In the genomic region with DNA sequence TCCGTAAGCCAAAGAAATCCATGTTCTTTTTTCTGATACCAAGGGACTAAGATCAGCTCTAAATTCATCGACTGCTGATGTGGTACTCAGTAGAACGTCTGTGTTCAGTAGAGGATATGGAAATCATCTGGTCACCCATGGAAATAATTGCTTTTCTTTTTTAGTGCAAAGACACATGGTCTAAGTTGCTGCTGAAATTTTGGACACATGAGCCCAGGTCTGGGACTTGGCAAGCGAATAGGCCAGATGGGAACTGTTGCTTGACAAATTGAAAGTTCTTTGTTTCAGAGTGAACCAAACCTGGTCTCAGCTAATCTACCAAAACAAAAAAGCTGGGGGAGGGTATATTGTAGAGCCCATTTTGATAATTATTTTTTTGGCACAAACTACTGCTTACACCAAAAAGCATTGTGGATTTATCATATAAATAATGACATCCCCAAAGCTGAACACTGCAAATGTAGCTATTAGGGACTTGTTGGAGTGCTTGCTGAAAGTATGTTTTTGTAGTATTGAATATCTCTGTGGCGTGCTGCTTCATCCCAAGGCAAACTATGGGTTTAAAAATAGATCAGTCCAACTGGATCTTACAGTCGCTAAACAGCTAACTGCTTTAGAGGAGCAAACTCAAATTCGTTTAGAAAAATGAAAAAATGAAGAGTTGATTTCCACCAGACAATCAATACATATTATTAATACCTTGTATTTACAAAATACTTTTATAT, we compare ENCODE assay signal across 13 cellular contexts.
DNase-seq lines count a peak whose midpoint lies in the region; ATAC-seq, FAIRE-seq and TF ChIP-seq lines count a peak whose summit lies in the region.
"Had no signal": no experiment of that assay in that cellular context is flagged by ENCODE, and none has a peak within 500 bp of the region (broad histone marks: within the 10 kb centered on the region; RNA-seq: fewer than 3 reads in every experiment).

No MANE protein-coding gene starts in this region.

- TF ChIP-seq POLR2A in transverse colon (IDR thresholded peaks at IDR 0.05) (no peak), HepG2 (IDR thresholded peaks at IDR 0.05; ENCODE audit: insufficient read depth in 1 of 2, low read depth in 2 of 2, low read length in 2 of 2) (no peak)

- H3K4me2 ChIP-seq in HepG2 (ENCODE audit: low read depth, low read length), result no peak overlapping the region

- H3K27me3 ChIP-seq in right atrium auricular region, result no peaks in the 10 kb centered on the region
- no peaks in the 10 kb centered on the region for H3K27me3 ChIP-seq in transverse colon
- H3K27me3 ChIP-seq in HepG2 (ENCODE audit: control insufficient read depth in 1 of 2, insufficient read depth in 2 of 2, low read length in 2 of 2), result 0 out of 5 replicates have a peak, but pooled peaks cover 0 to 7% of the 10 kb centered on the region in 2 experiments

- intact Hi-C loops in Right ventricle myocardium superior (cut with DNase I) (no loop called here), transverse colon (cut with DNase I; ENCODE audit: low total_unique reads) (no loop called here), HepG2 (cut with micrococcal nuclease; ENCODE audit: unreplicated experiment) (no loop called here)

- H3K36me3 ChIP-seq in right atrium auricular region (peaks cover 10% of the 10 kb centered on the region), transverse colon (no peaks in the 10 kb centered on the region), HepG2 (replicated peaks in 1 of 2; ENCODE audit: control insufficient read depth in 1 of 2, insufficient read depth in 2 of 2, low read length in 2 of 2) (no peaks in the 10 kb centered on the region)

- CTCF ChIA-PET in HepG2 (lab: Yijun Ruan, JAX; ENCODE audit: low intra/inter-chr PET ratio, low total read pairs), result no interaction called here

- H3K4me3 ChIP-seq in right atrium auricular region (no peak overlapping the region), fibroblast of mammary gland (ENCODE audit: control insufficient read depth, low read depth, low read length) (no peak overlapping the region), transverse colon (no peak overlapping the region), HepG2 (replicated peaks in 1 of 3; ENCODE audit: insufficient read depth in 1 of 3, low read depth in 2 of 3, low read length in 3 of 3) (no peak overlapping the region)

- in situ Hi-C loops in transverse colon (cut with MboI; ENCODE audit: low pct_ligation_motif_present in 1 of 4, low pct_unique_long_range_greater_than_20kb in 1 of 4, low sequenced_read_pairs in 3 of 4), result no loop called here
- in situ Hi-C loops in HepG2 (cut with HindIII; ENCODE audit: extremely low pct_ligation_motif_present, low pct_unique_long_range_greater_than_20kb), result no loop called here

- H3K4me1 ChIP-seq in right atrium auricular region, result peaks cover 0 to 12% of the 10 kb centered on the region in 2 donors
- H3K4me1 ChIP-seq in transverse colon, result peaks cover 0 to under 1% (median 0%) of the 10 kb centered on the region in 4 donors
- H3K4me1 ChIP-seq in HepG2 (ENCODE audit: insufficient read depth, low read length), result no peaks in the 10 kb centered on the region

- H3K27ac ChIP-seq in right atrium auricular region, result no peak overlapping the region
- H3K27ac ChIP-seq in transverse colon, result peak overlapping the region in 1 of 4 donors; percentile 7
- H3K27ac ChIP-seq in HepG2 (ENCODE audit: extremely low read length, insufficient read depth, low read length), result no peak overlapping the region

- no peak for FAIRE-seq in HepG2 (lab: Jason Lieb, UNC)
- FAIRE-seq: astrocyte, G401.6 had no signal

- no peak overlapping the region for H3K9ac ChIP-seq in HepG2 (ENCODE audit: insufficient read depth, low read depth, low read length)

- POLR2A ChIA-PET in HepG2 (lab: Yijun Ruan, JAX), result no interaction called here

- no TSS peak for BruUV-seq in HepG2 (replicated peaks; lab: Mats Ljungman, UMichigan)

- TF ChIP-seq CTCF in right atrium auricular region (IDR thresholded peaks at IDR 0.05) (no peak), fibroblast of mammary gland (conservative IDR thresholded peaks at IDR 0.05; ENCODE audit: control insufficient read depth, insufficient read depth, low read depth, low read length) (no peak), transverse colon (IDR thresholded peaks at IDR 0.05) (no peak), HepG2 (CRISPR knock-in tag; IDR thresholded peaks at IDR 0.05) (no peak)

- TF ChIP-seq EP300 in transverse colon (IDR thresholded peaks at IDR 0.05; ENCODE audit: low read depth) (no peak), HepG2 (IDR thresholded peaks at IDR 0.05; ENCODE audit: low read depth in 2 of 2, low read length in 2 of 2) (no peak), HepG2 (CRISPR knock-in tag; IDR thresholded peaks at IDR 0.05; ENCODE audit: borderline replicate concordance) (no peak)

- no peaks in the 10 kb centered on the region for H3K79me2 ChIP-seq in HepG2 (ENCODE audit: insufficient read depth, low read length)

- DNase-seq in Right ventricle myocardium superior (no peak), right atrium auricular region (ENCODE audit: low spot score) (no peak), NCI-H2171 (lab: John Stamatoyannopoulos, UW) (peak; percentile 27), fibroblast of mammary gland (ENCODE audit: low read depth) (peak; percentile 11), transverse colon (peak; percentile 16), DMS79 treated with DMSO at 0.1 percent for 48 hours (lab: John Stamatoyannopoulos, UW) (no peak), HepG2 (ENCODE audit: low spot score) (no peak), NOMO-1 treated with DMSO at 0.1 percent for 48 hours (lab: John Stamatoyannopoulos, UW; ENCODE audit: unreplicated experiment) (no peak)
- DNase-seq: activated effector memory CD4-positive, alpha-beta T cell treated with anti-CD3 and anti-CD28 coated beads, Interleukin-2, amount 50 U/mL, for 16 hours; KG1; stimulated activated naive B cell treated with anti-CD40 and anti-IgM and Interleukin-4, amounts not matched to agents 10 μg/mL and 1 μg/mL and 100 μg/mL, for 72 hours had no signal

- no peak overlapping the region for H2AFZ ChIP-seq in HepG2 (ENCODE audit: low read length)

- TF ChIP-seq RAD21 in HepG2 (CRISPR knock-in tag; IDR thresholded peaks at IDR 0.05), result no peak

- no peaks in the 10 kb centered on the region for H4K20me1 ChIP-seq in HepG2 (ENCODE audit: insufficient read depth, low read length)

- 77 to 86% methylated on average over 4 to 7 of the region's 7 CpGs for WGBS in transverse colon (ENCODE audit: low coverage in 1 of 2), 2 donors
- 40% methylated on average over 7 of the region's 7 CpGs for WGBS in HepG2 (ENCODE audit: low lambda C conversion rate)

- ATAC-seq in Right ventricle myocardium superior (ENCODE audit: poor library complexity) (peak; percentile 51), HepG2 (no peak)
- ATAC-seq: stimulated activated naive B cell treated with anti-CD40 and anti-IgM and Interleukin-4, amounts not matched to agents 10 μg/mL and 1 μg/mL and 100 μg/mL, for 72 hours had no signal

- H3K9me3 ChIP-seq in right atrium auricular region (no peaks in the 10 kb centered on the region), transverse colon (no peaks in the 10 kb centered on the region), HepG2 (ENCODE audit: low read length) (no peaks in the 10 kb centered on the region)

TF ChIP-seq in HepG2, 621 proteins besides CTCF, POLR2A, EP300 and RAD21 (continues in another document):
- TF ChIP-seq, protein P1, sequence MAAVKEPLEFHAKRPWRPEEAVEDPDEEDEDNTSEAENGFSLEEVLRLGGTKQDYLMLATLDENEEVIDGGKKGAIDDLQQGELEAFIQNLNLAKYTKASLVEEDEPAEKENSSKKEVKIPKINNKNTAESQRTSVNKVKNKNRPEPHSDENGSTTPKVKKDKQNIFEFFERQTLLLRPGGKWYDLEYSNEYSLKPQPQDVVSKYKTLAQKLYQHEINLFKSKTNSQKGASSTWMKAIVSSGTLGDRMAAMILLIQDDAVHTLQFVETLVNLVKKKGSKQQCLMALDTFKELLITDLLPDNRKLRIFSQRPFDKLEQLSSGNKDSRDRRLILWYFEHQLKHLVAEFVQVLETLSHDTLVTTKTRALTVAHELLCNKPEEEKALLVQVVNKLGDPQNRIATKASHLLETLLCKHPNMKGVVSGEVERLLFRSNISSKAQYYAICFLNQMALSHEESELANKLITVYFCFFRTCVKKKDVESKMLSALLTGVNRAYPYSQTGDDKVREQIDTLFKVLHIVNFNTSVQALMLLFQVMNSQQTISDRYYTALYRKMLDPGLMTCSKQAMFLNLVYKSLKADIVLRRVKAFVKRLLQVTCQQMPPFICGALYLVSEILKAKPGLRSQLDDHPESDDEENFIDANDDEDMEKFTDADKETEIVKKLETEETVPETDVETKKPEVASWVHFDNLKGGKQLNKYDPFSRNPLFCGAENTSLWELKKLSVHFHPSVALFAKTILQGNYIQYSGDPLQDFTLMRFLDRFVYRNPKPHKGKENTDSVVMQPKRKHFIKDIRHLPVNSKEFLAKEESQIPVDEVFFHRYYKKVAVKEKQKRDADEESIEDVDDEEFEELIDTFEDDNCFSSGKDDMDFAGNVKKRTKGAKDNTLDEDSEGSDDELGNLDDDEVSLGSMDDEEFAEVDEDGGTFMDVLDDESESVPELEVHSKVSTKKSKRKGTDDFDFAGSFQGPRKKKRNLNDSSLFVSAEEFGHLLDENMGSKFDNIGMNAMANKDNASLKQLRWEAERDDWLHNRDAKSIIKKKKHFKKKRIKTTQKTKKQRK (IDR thresholded peaks at IDR 0.05; ENCODE audit: low read length), result no peak
- TF ChIP-seq, protein P2, sequence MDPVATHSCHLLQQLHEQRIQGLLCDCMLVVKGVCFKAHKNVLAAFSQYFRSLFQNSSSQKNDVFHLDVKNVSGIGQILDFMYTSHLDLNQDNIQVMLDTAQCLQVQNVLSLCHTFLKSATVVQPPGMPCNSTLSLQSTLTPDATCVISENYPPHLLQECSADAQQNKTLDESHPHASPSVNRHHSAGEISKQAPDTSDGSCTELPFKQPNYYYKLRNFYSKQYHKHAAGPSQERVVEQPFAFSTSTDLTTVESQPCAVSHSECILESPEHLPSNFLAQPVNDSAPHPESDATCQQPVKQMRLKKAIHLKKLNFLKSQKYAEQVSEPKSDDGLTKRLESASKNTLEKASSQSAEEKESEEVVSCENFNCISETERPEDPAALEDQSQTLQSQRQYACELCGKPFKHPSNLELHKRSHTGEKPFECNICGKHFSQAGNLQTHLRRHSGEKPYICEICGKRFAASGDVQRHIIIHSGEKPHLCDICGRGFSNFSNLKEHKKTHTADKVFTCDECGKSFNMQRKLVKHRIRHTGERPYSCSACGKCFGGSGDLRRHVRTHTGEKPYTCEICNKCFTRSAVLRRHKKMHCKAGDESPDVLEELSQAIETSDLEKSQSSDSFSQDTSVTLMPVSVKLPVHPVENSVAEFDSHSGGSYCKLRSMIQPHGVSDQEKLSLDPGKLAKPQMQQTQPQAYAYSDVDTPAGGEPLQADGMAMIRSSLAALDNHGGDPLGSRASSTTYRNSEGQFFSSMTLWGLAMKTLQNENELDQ (CRISPR knock-in tag; IDR thresholded peaks at IDR 0.05; ENCODE audit: borderline replicate concordance), result no peak
- TF ChIP-seq XBP1 (CRISPR knock-in tag; IDR thresholded peaks at IDR 0.05) (no peak), MAZ (IDR thresholded peaks at IDR 0.05; ENCODE audit: borderline replicate concordance, low read depth, low read length) (no peak), MAZ (CRISPR knock-in tag; IDR thresholded peaks at IDR 0.05; ENCODE audit: low read depth) (no peak), TSC22D2 (CRISPR knock-in tag; IDR thresholded peaks at IDR 0.05; ENCODE audit: borderline replicate concordance) (no peak)

Comparison
In these comparisons a context has a peak if more than half of its experiments do, and no peak if none do; other contexts are left out.
1. DNase-seq: peak in NCI-H2171 (single experiment), fibroblast of mammary gland (single experiment) and transverse colon (single experiment); none in Right ventricle myocardium superior (single experiment), right atrium auricular region (single experiment), DMS79 treated with DMSO at 0.1 percent for 48 hours (single experiment), HepG2 (single experiment) and NOMO-1 treated with DMSO at 0.1 percent for 48 hours (single experiment).